ENCODE assay signal across 8 cellular contexts in the genomic region with DNA sequence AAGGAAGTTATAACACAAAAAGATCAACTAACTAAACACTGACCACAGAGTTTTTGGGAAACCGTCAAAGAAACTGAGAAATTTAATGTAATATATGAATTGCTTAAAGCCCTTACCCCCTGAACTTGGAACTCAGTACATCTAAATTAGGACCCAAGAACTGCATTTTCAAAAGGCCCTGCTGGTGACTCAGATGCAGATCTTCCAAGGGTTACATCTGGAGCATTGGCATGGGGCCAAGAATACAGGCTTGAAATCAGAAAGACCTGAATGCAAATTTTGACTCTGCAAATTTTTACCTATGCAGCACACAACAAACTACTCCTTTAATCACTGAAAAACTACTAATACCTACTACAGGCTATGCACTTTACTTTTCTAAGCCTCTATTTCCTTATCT. TPM values are rescaled to one million over a fixed set of nuclear protein-coding genes. Genes with fewer than 3 reads are reported as not detected.
A peak's percentile ranks its signal among the peaks of the same experiment; 100 is the strongest.
DNase-seq lines count a peak whose midpoint lies in the region; ATAC-seq lines count a peak whose summit lies in the region.

No MANE protein-coding gene starts in this region.

- CTCF ChIA-PET in T-cell (lab: Charles Lee), result no interaction called here

- H3K27me3 Mint-ChIP-seq in T-cell, result no peaks in the 10 kb centered on the region

- POLR2A ChIA-PET in T-cell (lab: Charles Lee), result no interaction called here

- ATAC-seq in GM18868 (IDR thresholded peaks at IDR 0.05; ENCODE audit: unreplicated experiment), result peak; percentile 48
- ATAC-seq in T-cell (replicated peaks in 1 of 4), result no peak
- ATAC-seq in GM21447 (IDR thresholded peaks at IDR 0.05; ENCODE audit: unreplicated experiment), result no peak
- ATAC-seq in HG03571 (IDR thresholded peaks at IDR 0.05; ENCODE audit: unreplicated experiment), result no peak

- peaks cover 0 to 5% (median 0%) of the 10 kb centered on the region in 3 donors for H3K4me1 Mint-ChIP-seq in T-cell

- in situ Hi-C loops in ACHN (cut with HindIII; ENCODE audit: low pct_ligation_motif_present, low pct_unique_long_range_greater_than_20kb, low sequenced_read_pairs), result no loop called here

- peaks cover 49% of the 10 kb centered on the region for H3K36me3 Mint-ChIP-seq in T-cell

- DNase-seq in ACHN (peak; percentile 73), NCI-H460 (ENCODE audit: extremely low read depth, low read depth) (peak; percentile 46), fibroblast of peridontal ligament (ENCODE audit: extremely low read depth) (peak; percentile 90), T-cell (no peak), inferior parietal cortex (ENCODE audit: extremely low spot score) (no peak)

- no peak overlapping the region for H3K4me3 Mint-ChIP-seq in T-cell

- no peaks in the 10 kb centered on the region for H3K9me3 Mint-ChIP-seq in T-cell

- H3K27ac Mint-ChIP-seq in T-cell, result no peak overlapping the region

RNA-seq across cellular contexts. Expression of gene NSUN6, which starts 43.9 kb away (rescaled TPM):
- total RNA-seq in NCI-H460 (2014; rRNA removed; shearing (Covaris generic)), result 7.3 and 10.5 TPM in 2 replicates
- 8.3 and 18.4 TPM in 2 replicates for polyA plus RNA-seq in NCI-H460 (2014; cell fraction: nucleus; rRNA removed)
- total RNA-seq in T-cell, result 10 to 100 TPM; 24.6 to 34.5 (median 32.4) TPM

RNA-seq across cellular contexts. Expression of gene ARL5B, which starts 51.7 kb away (rescaled TPM):
- total RNA-seq in NCI-H460 (2014; rRNA removed; shearing (Covaris generic)), result 18.4 and 20.4 TPM in 2 replicates
- polyA plus RNA-seq in NCI-H460 (2014; cell fraction: nucleus; rRNA removed), result 10.6 and 18.1 TPM in 2 replicates
- 10 to 100 TPM in 3 of 5 donors, 1 to 10 TPM in 2; 9.7 to 14.9 (median 10.4) TPM for total RNA-seq in T-cell

Comparison
In these comparisons a context has a peak if more than half of its experiments do, and no peak if none do; other contexts are left out.
1. DNase-seq: peak in ACHN (single experiment), NCI-H460 (single experiment) and fibroblast of peridontal ligament (single experiment); none in T-cell (0 of 34) and inferior parietal cortex (single experiment).